13 cellular contexts compared by ENCODE assay signal in genomic region chr15:74791007-74791406, GRCh38. TPM values are rescaled to one million over a fixed set of nuclear protein-coding genes. Genes with fewer than 3 reads are reported as not detected.
A peak's percentile ranks its signal among the peaks of the same experiment; 100 is the strongest.
DNase-seq lines count a peak whose midpoint lies in the region; ATAC-seq and TF ChIP-seq lines count a peak whose summit lies in the region.
"Had no signal": no experiment of that assay in that cellular context is flagged by ENCODE, and none has a peak within 500 bp of the region (broad histone marks: within the 10 kb centered on the region; RNA-seq: fewer than 3 reads in every experiment).

No MANE protein-coding gene starts in this region.

- peaks cover 49% of the 10 kb centered on the region for H4K20me1 ChIP-seq in OCI-LY3 (ENCODE audit: insufficient read depth, low read length)

- H3K4me1 ChIP-seq in OCI-LY3 (ENCODE audit: low read length) (peaks cover 96% of the 10 kb centered on the region), mucosa of descending colon (ENCODE audit: low read depth) (peaks cover 56% of the 10 kb centered on the region)

- peaks cover 86% of the 10 kb centered on the region for H3K4me1 Mint-ChIP-seq in activated CD8-positive, alpha-beta memory T cell treated with anti-CD3 and anti-CD28 coated beads, Interleukin-2, amount 10 ng/mL, durations not matched to agents 7 days and 5 days
- H3K4me1 Mint-ChIP-seq in chondrocyte (ENCODE audit: low read depth) = peaks cover 61% of the 10 kb centered on the region
- peaks cover 94% of the 10 kb centered on the region for H3K4me1 Mint-ChIP-seq in stimulated activated effector memory CD8-positive, alpha-beta T cell treated with anti-CD3 and anti-CD28 coated beads, Interleukin-12 subunit alpha, Interleukin-12 subunit beta, amount 100 ng/mL, for 72 hours

- H3K4me3 ChIP-seq in OCI-LY3 (ENCODE audit: low read length) (peak overlapping the region; percentile 93), mucosa of descending colon (no peak overlapping the region)
- H3K4me3 ChIP-seq: HAP-1 had no signal

- CTCF ChIA-PET in activated CD8-positive, alpha-beta memory T cell treated with anti-CD3 and anti-CD28 coated beads, Interleukin-2, amount 10 ng/mL, durations not matched to agents 7 days and 5 days (lab: Charles Lee) = interaction anchor here (1.0 to 25.9 kb wide), 7 partner anchors 1 to 409 kb away, joined by 3 to 1355 read pairs (median 4); partner anchors contain the start of genes CSK and FAM219B

- H3K4me3 Mint-ChIP-seq in activated CD8-positive, alpha-beta memory T cell treated with anti-CD3 and anti-CD28 coated beads, Interleukin-2, amount 10 ng/mL, durations not matched to agents 7 days and 5 days = peak overlapping the region; percentile 79
- H3K4me3 Mint-ChIP-seq in chondrocyte (ENCODE audit: unreplicated experiment) = no peak overlapping the region
- H3K4me3 Mint-ChIP-seq in stimulated activated effector memory CD8-positive, alpha-beta T cell treated with anti-CD3 and anti-CD28 coated beads, Interleukin-12 subunit alpha, Interleukin-12 subunit beta, amount 100 ng/mL, for 72 hours = peak overlapping the region; percentile 96

- H3K9me3 ChIP-seq in OCI-LY3 (ENCODE audit: insufficient read depth, low read length) (no peaks in the 10 kb centered on the region; the same call in 1 of the 2 replicates), mucosa of descending colon (no peaks in the 10 kb centered on the region)
- H3K9me3 ChIP-seq: HAP-1 had no signal

- H3K27me3 ChIP-seq in OCI-LY3 (ENCODE audit: low read depth, low read length) = no peaks in the 10 kb centered on the region

- TF ChIP-seq CTCF in OCI-LY3 (IDR thresholded peaks at IDR 0.05; ENCODE audit: low read depth, low read length) (no peak), chondrocyte (IDR thresholded peaks at IDR 0.05) (no peak), mucosa of descending colon (IDR thresholded peaks at IDR 0.05) (no peak)

- H3K27me3 Mint-ChIP-seq in activated CD8-positive, alpha-beta memory T cell treated with anti-CD3 and anti-CD28 coated beads, Interleukin-2, amount 10 ng/mL, durations not matched to agents 7 days and 5 days = no peaks in the 10 kb centered on the region
- H3K27me3 Mint-ChIP-seq in chondrocyte (ENCODE audit: low read depth) = no peaks in the 10 kb centered on the region

- intact Hi-C loops in mucosa of descending colon (cut with DNase I, micrococcal nuclease) = no loop called here

- peak overlapping the region; percentile 99 for H3K9ac ChIP-seq in OCI-LY3 (ENCODE audit: low read length)

- peaks cover 99% of the 10 kb centered on the region for H3K79me2 ChIP-seq in OCI-LY3 (ENCODE audit: low read length)

- no peaks in the 10 kb centered on the region for H3K9me3 Mint-ChIP-seq in activated CD8-positive, alpha-beta memory T cell treated with anti-CD3 and anti-CD28 coated beads, Interleukin-2, amount 10 ng/mL, durations not matched to agents 7 days and 5 days (ENCODE audit: low read depth)
- H3K9me3 Mint-ChIP-seq in chondrocyte (ENCODE audit: low read depth) = no peaks in the 10 kb centered on the region
- H3K9me3 Mint-ChIP-seq in stimulated activated effector memory CD8-positive, alpha-beta T cell treated with anti-CD3 and anti-CD28 coated beads, Interleukin-12 subunit alpha, Interleukin-12 subunit beta, amount 100 ng/mL, for 72 hours = no peaks in the 10 kb centered on the region

- peak overlapping the region; percentile 79 for H3K27ac Mint-ChIP-seq in activated CD8-positive, alpha-beta memory T cell treated with anti-CD3 and anti-CD28 coated beads, Interleukin-2, amount 10 ng/mL, durations not matched to agents 7 days and 5 days
- H3K27ac Mint-ChIP-seq in chondrocyte (ENCODE audit: unreplicated experiment) = peak overlapping the region; percentile 96
- peak overlapping the region; percentile 96 for H3K27ac Mint-ChIP-seq in stimulated activated effector memory CD8-positive, alpha-beta T cell treated with anti-CD3 and anti-CD28 coated beads, Interleukin-12 subunit alpha, Interleukin-12 subunit beta, amount 100 ng/mL, for 72 hours

- peaks cover 75% of the 10 kb centered on the region for H3K36me3 ChIP-seq in OCI-LY3 (replicated peaks; ENCODE audit: low read depth, low read length)
- no peaks in the 10 kb centered on the region for H3K36me3 ChIP-seq in mucosa of descending colon (ENCODE audit: low read depth)

- no peak for ATAC-seq in activated CD8-positive, alpha-beta memory T cell treated with anti-CD3 and anti-CD28 coated beads, Interleukin-2, amount 10 ng/mL, durations not matched to agents 7 days and 5 days
- no peak for ATAC-seq in stimulated activated effector memory CD8-positive, alpha-beta T cell treated with anti-CD3 and anti-CD28 coated beads, Interleukin-12 subunit alpha, Interleukin-12 subunit beta, amount 100 ng/mL, for 72 hours
- no peak for ATAC-seq in HG03045 (IDR thresholded peaks at IDR 0.05; ENCODE audit: unreplicated experiment)
- no peak for ATAC-seq in mucosa of descending colon

- peaks cover 48% of the 10 kb centered on the region for H3K36me3 Mint-ChIP-seq in activated CD8-positive, alpha-beta memory T cell treated with anti-CD3 and anti-CD28 coated beads, Interleukin-2, amount 10 ng/mL, durations not matched to agents 7 days and 5 days
- no peaks in the 10 kb centered on the region for H3K36me3 Mint-ChIP-seq in chondrocyte (ENCODE audit: low read depth)
- H3K36me3 Mint-ChIP-seq in stimulated activated effector memory CD8-positive, alpha-beta T cell treated with anti-CD3 and anti-CD28 coated beads, Interleukin-12 subunit alpha, Interleukin-12 subunit beta, amount 100 ng/mL, for 72 hours = peaks cover 85% of the 10 kb centered on the region

- peak overlapping the region; percentile 100 for H3K4me2 ChIP-seq in OCI-LY3 (ENCODE audit: low read length)

- H3K27ac ChIP-seq in OCI-LY3 (ENCODE audit: low read length) = peak overlapping the region; percentile 97

- no peak overlapping the region for H2AFZ ChIP-seq in OCI-LY3 (ENCODE audit: low read depth, low read length)

- DNase-seq in activated CD8-positive, alpha-beta memory T cell treated with anti-CD3 and anti-CD28 coated beads, Interleukin-2, amount 10 ng/mL, durations not matched to agents 7 days and 5 days = no peak
- DNase-seq in activated CD8-positive, alpha-beta memory T cell treated with anti-CD3 and anti-CD28 coated beads, Interleukin-2, amount 50 U/mL, for 48 hours = no peak
- DNase-seq in chondrocyte (ENCODE audit: low spot score) = no peak
- no peak for DNase-seq in stimulated activated effector memory CD8-positive, alpha-beta T cell treated with anti-CD3 and anti-CD28 coated beads, Interleukin-12 subunit alpha, Interleukin-12 subunit beta, amount 100 ng/mL, for 72 hours (ENCODE audit: low spot score in 2 of 2)
- no peak for DNase-seq in NCI-H1930 (lab: John Stamatoyannopoulos, UW)
- no peak for DNase-seq in mucosa of descending colon
- DNase-seq: NCI-H345 had no signal

RNA-seq across cellular contexts. Expression of gene CSK, which starts 9.1 kb away (rescaled TPM):
- total RNA-seq in activated CD8-positive, alpha-beta memory T cell treated with anti-CD3 and anti-CD28 coated beads, Interleukin-2, amount 10 ng/mL, durations not matched to agents 7 days and 5 days = 100 to 1,000 TPM; 349 to 369 TPM
- total RNA-seq in chondrocyte = 39.9 to 47.4 TPM (median 41.5 TPM) in 3 replicates
- 100 to 1,000 TPM in 1 of 3 donors, 10 to 100 TPM in 2; 66.2 to 103 (median 90.5) TPM for total RNA-seq in mucosa of descending colon

RNA-seq across cellular contexts. Expression of gene LMAN1L, which starts 21.6 kb away (rescaled TPM):
- not detected for total RNA-seq in activated CD8-positive, alpha-beta memory T cell treated with anti-CD3 and anti-CD28 coated beads, Interleukin-2, amount 10 ng/mL, durations not matched to agents 7 days and 5 days
- 0.82 TPM in 1 of 3 replicates, not detected in the others for total RNA-seq in chondrocyte
- total RNA-seq in mucosa of descending colon = under 1 TPM; 0.32 to 0.60 (median 0.55) TPM
- total RNA-seq: esophagus mucosa had no signal

RNA-seq across cellular contexts. Expression of gene CPLX3, which starts 35.4 kb away (rescaled TPM):
- total RNA-seq in activated CD8-positive, alpha-beta memory T cell treated with anti-CD3 and anti-CD28 coated beads, Interleukin-2, amount 10 ng/mL, durations not matched to agents 7 days and 5 days = under 1 TPM in 1 of 2 experiments, not detected in 1; 0.35 TPM
- total RNA-seq in chondrocyte (not detected in 3 replicates), mucosa of descending colon (under 1 TPM in 2 of 3 donors, not detected in 1; 0.16 to 0.19 TPM)
- total RNA-seq: activated CD8-positive, alpha-beta memory T cell treated with anti-CD3 and anti-CD28 coated beads for 36 hours; esophagus mucosa; LHCN-M2 had no signal

RNA-seq across cellular contexts. Expression of gene CYP1A2, which starts 42.4 kb away (rescaled TPM):
- total RNA-seq in activated CD8-positive, alpha-beta memory T cell treated with anti-CD3 and anti-CD28 coated beads, Interleukin-2, amount 10 ng/mL, durations not matched to agents 7 days and 5 days = not detected
- not detected in 3 replicates for total RNA-seq in chondrocyte
- total RNA-seq in mucosa of descending colon = not detected
- total RNA-seq: activated CD8-positive, alpha-beta memory T cell treated with anti-CD3 and anti-CD28 coated beads for 36 hours; esophagus mucosa; LHCN-M2 had no signal

RNA-seq across cellular contexts. Expression of gene ULK3, which starts 51.9 kb away (rescaled TPM):
- 10 to 100 TPM; 48.5 to 58.6 TPM for total RNA-seq in activated CD8-positive, alpha-beta memory T cell treated with anti-CD3 and anti-CD28 coated beads, Interleukin-2, amount 10 ng/mL, durations not matched to agents 7 days and 5 days
- total RNA-seq in chondrocyte (24.3 to 29.0 TPM (median 24.5 TPM) in 3 replicates), mucosa of descending colon (10 to 100 TPM; 66.5 to 89.3 (median 73.1) TPM)
